ENCODE assay signal across 12 cellular contexts in the genomic region with DNA sequence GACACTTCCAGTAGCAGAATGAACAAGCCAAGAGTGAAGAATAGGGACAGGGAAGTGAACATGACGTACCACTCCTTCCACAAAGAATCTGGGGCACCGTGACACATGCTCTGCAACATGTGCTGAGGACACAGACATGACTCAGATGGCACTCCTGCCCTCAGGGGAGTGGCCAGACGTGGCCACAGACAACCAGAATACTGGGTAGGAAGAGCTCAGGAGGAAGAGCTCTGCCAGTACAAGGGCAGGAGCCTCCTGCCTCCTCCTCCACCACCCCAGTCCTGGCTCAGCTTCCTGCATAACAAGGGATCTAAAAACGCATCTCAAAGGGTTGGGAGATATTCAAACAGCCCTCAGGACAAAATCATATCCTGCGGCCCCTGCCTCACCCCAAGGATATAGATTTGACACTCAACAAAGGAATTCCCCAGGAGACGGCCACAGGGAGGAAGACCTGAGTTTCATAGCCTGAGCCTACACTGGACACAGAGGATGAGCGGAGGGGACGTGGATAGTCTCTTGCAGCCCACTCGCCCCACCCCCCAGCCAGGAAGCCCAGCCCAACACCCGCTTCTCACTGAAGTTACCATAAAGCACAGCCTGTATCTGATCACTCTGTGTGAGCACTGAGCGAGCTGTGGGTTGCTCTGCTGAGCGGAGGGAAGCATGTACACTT.
DNase-seq lines count a peak whose midpoint lies in the region; ATAC-seq and TF ChIP-seq lines count a peak whose summit lies in the region.
"Had no signal": no experiment of that assay in that cellular context is flagged by ENCODE, and none has a peak within 500 bp of the region (broad histone marks: within the 10 kb centered on the region; RNA-seq: fewer than 3 reads in every experiment).

No MANE protein-coding gene starts in this region.

- peaks cover 9% of the 10 kb centered on the region for H3K4me1 ChIP-seq in adipocyte (ENCODE audit: control insufficient read depth, insufficient read depth, low read length)
- H3K4me1 ChIP-seq in iPS-15b (ENCODE audit: control insufficient read depth, insufficient read depth, low read length) = peaks cover 36% of the 10 kb centered on the region
- no peaks in the 10 kb centered on the region for H3K4me1 ChIP-seq in upper lobe of right lung

- intact Hi-C loops in Right ventricle myocardium inferior (cut with DNase I) (loop anchor here (10.0 kb wide), 2 partner anchors 160 to 170 kb away; no protein-coding TSS in a partner anchor), cardiac septum (cut with DNase I) (no loop called here), upper lobe of right lung (cut with DNase I) (no loop called here)

- CTCF ChIA-PET in GM10248 (lab: Yijun Ruan, JAX) = no interaction called here

- POLR2A ChIA-PET in GM10248 (lab: Yijun Ruan, JAX) = no interaction called here

- H3K27me3 ChIP-seq in adipocyte (replicated peaks; ENCODE audit: control insufficient read depth, insufficient read depth, low read length) (no peaks in the 10 kb centered on the region), iPS-15b (ENCODE audit: control insufficient read depth, insufficient read depth, low read length) (no peaks in the 10 kb centered on the region), upper lobe of right lung (no peaks in the 10 kb centered on the region)
- H3K27me3 ChIP-seq: tibial nerve had no signal

- H3K9ac ChIP-seq in adipocyte (ENCODE audit: low read length) (no peak overlapping the region), iPS-15b (ENCODE audit: low read depth, low read length) (no peak overlapping the region)

- H3K9me3 ChIP-seq in adipocyte (ENCODE audit: control insufficient read depth, low read length) (no peaks in the 10 kb centered on the region), iPS-15b (ENCODE audit: control insufficient read depth, insufficient read depth, low read length) (no peaks in the 10 kb centered on the region), upper lobe of right lung (no peaks in the 10 kb centered on the region)
- H3K9me3 ChIP-seq: tibial nerve had no signal

- H3K4me3 ChIP-seq in adipocyte (ENCODE audit: low read length) (no peak overlapping the region), iPS-15b (ENCODE audit: low read depth, low read length) (peak overlapping the region; percentile 16), upper lobe of right lung (no peak overlapping the region)
- H3K4me3 ChIP-seq: tibial nerve had no signal

- DNase-seq in Right ventricle myocardium inferior (ENCODE audit: missing footprints) (no peak), cardiac septum (ENCODE audit: low spot score) (no peak), adipocyte (ENCODE audit: low read depth) (peak; percentile 14), upper lobe of right lung (no peak), NCI-H1694 treated with DMSO at 0.1 percent for 48 hours (lab: John Stamatoyannopoulos, UW) (no peak), GM10248 (ENCODE audit: extremely low spot score) (no peak)
- DNase-seq: activated T-cell treated with anti-CD3 and anti-CD28 coated beads, Interleukin-2, amount 50 U/mL, for 4 hours; effector memory CD4-positive, alpha-beta T cell; midbrain had no signal

- ATAC-seq in Right ventricle myocardium inferior = peak; percentile 35
- peak; percentile 82 for ATAC-seq in upper lobe of right lung
- ATAC-seq in GM21381 (IDR thresholded peaks at IDR 0.05; ENCODE audit: unreplicated experiment) = no peak

- TF ChIP-seq CTCF in upper lobe of right lung (IDR thresholded peaks at IDR 0.05) = no peak
- no peak for TF ChIP-seq CTCF in GM10248 (IDR thresholded peaks at IDR 0.05; ENCODE audit: control extremely low read depth, extremely low read depth, low read depth, missing control alignments)

- no peak overlapping the region for H3K27ac ChIP-seq in upper lobe of right lung
- H3K27ac ChIP-seq: tibial nerve had no signal

- H3K36me3 ChIP-seq in adipocyte (ENCODE audit: control insufficient read depth, insufficient read depth, low read length, severe bottlenecking) = no peaks in the 10 kb centered on the region
- no peaks in the 10 kb centered on the region for H3K36me3 ChIP-seq in iPS-15b (ENCODE audit: control insufficient read depth, insufficient read depth, low read length)
- H3K36me3 ChIP-seq in upper lobe of right lung = no peaks in the 10 kb centered on the region
- H3K36me3 ChIP-seq: tibial nerve had no signal
